9 cellular contexts compared by ENCODE assay signal in genomic region chr2:68762665-68763064, GRCh38. TPM values are rescaled to one million over a fixed set of nuclear protein-coding genes. Genes with fewer than 3 reads are reported as not detected.
DNase-seq lines count a peak whose midpoint lies in the region; ATAC-seq and TF ChIP-seq lines count a peak whose summit lies in the region.
"Had no signal": no experiment of that assay in that cellular context is flagged by ENCODE, and none has a peak within 500 bp of the region (broad histone marks: within the 10 kb centered on the region; RNA-seq: fewer than 3 reads in every experiment).

No MANE protein-coding gene starts in this region.

- peaks cover 79% of the 10 kb centered on the region for H3K4me1 Mint-ChIP-seq in T-helper 17 cell
- peaks cover 66% of the 10 kb centered on the region for H3K4me1 Mint-ChIP-seq in memory B cell

- peak; percentile 20 for DNase-seq in GM06990 (ENCODE audit: extremely low read depth, insufficient read length)
- DNase-seq in T-helper 17 cell = no peak
- peak; percentile 21 to 57 for DNase-seq in memory B cell (ENCODE audit: low spot score in 2 of 2)
- DNase-seq in coronary artery (ENCODE audit: low spot score) = no peak
- no peak for DNase-seq in SKM-1 treated with dmso at 0.1 percent for 144 hours (lab: John Stamatoyannopoulos, UW; ENCODE audit: unreplicated experiment)
- no peak for DNase-seq in body of pancreas
- no peak for DNase-seq in breast epithelium (ENCODE audit: low spot score in 2 of 2)

- TF ChIP-seq POLR2A in body of pancreas (IDR thresholded peaks at IDR 0.05) (no peak), breast epithelium (IDR thresholded peaks at IDR 0.05) (no peak)

- no peaks in the 10 kb centered on the region; the same call in 1 of the 2 replicates for H3K27me3 ChIP-seq in GM06990 (replicated peaks; ENCODE audit: control insufficient read depth, insufficient read depth, low read length)
- no peaks in the 10 kb centered on the region for H3K27me3 ChIP-seq in body of pancreas
- H3K27me3 ChIP-seq in breast epithelium = no peaks in the 10 kb centered on the region
- H3K27me3 ChIP-seq: SJSA1 had no signal

- TF ChIP-seq CTCF in GM06990 (IDR thresholded peaks at IDR 0.05; ENCODE audit: insufficient read depth, low read length, poor library complexity, severe bottlenecking) = no peak
- TF ChIP-seq CTCF in coronary artery (IDR thresholded peaks at IDR 0.05) = no peak
- no peak for TF ChIP-seq CTCF in body of pancreas (IDR thresholded peaks at IDR 0.05)
- no peak for TF ChIP-seq CTCF in breast epithelium (IDR thresholded peaks at IDR 0.05)

- H3K4me3 ChIP-seq in GM06990 (replicated peaks; ENCODE audit: low read depth, low read length) (no peak overlapping the region), coronary artery (no peak overlapping the region), body of pancreas (no peak overlapping the region), breast epithelium (no peak overlapping the region)
- H3K4me3 ChIP-seq: SJSA1 had no signal

- ATAC-seq in GM21825 (IDR thresholded peaks at IDR 0.05; ENCODE audit: unreplicated experiment) (peak; percentile 51), T-helper 17 cell (peak; percentile 45), memory B cell (ENCODE audit: low read depth) (peak; percentile 69), body of pancreas (no peak)

- H3K36me3 Mint-ChIP-seq in T-helper 17 cell (ENCODE audit: low read depth) (peaks cover 6% of the 10 kb centered on the region), memory B cell (peaks cover 8% of the 10 kb centered on the region)

- intact Hi-C loops in body of pancreas (cut with DNase I) (no loop called here), breast epithelium (cut with DNase I; ENCODE audit: low total_unique reads) (no loop called here)

- H3K9me3 ChIP-seq in T-helper 17 cell (ENCODE audit: control insufficient read depth, low read length, poor library complexity, severe bottlenecking) (no peaks in the 10 kb centered on the region), body of pancreas (no peaks in the 10 kb centered on the region), breast epithelium (no peaks in the 10 kb centered on the region)
- H3K9me3 ChIP-seq: SJSA1 had no signal

- H3K27ac Mint-ChIP-seq in T-helper 17 cell = peak overlapping the region; percentile 94
- H3K27ac Mint-ChIP-seq in memory B cell = peak overlapping the region; percentile 92

- peak overlapping the region; percentile 77 for H3K4me3 Mint-ChIP-seq in T-helper 17 cell
- peak overlapping the region; percentile 45 for H3K4me3 Mint-ChIP-seq in memory B cell

- no peaks in the 10 kb centered on the region for H3K36me3 ChIP-seq in GM06990 (ENCODE audit: control insufficient read depth, insufficient read depth, low read length)
- no peaks in the 10 kb centered on the region for H3K36me3 ChIP-seq in body of pancreas (replicated peaks in 1 of 2; ENCODE audit: insufficient read depth in 1 of 2, low read depth in 2 of 2)
- H3K36me3 ChIP-seq in breast epithelium = no peaks in the 10 kb centered on the region
- H3K36me3 ChIP-seq: SJSA1 had no signal

- H3K27ac ChIP-seq in coronary artery = peak overlapping the region in 1 of 2 donors; percentile 1
- peak overlapping the region in 1 of 4 donors; percentile 7 for H3K27ac ChIP-seq in body of pancreas
- no peak overlapping the region for H3K27ac ChIP-seq in breast epithelium
- H3K27ac ChIP-seq: SJSA1 had no signal

- no peaks in the 10 kb centered on the region for H3K9me3 Mint-ChIP-seq in memory B cell

- H3K4me1 ChIP-seq in body of pancreas = peaks cover 11% of the 10 kb centered on the region
- H3K4me1 ChIP-seq in breast epithelium = peaks cover 0 to 4% of the 10 kb centered on the region in 2 donors

- H3K27me3 Mint-ChIP-seq in T-helper 17 cell = no peaks in the 10 kb centered on the region
- no peaks in the 10 kb centered on the region for H3K27me3 Mint-ChIP-seq in memory B cell

RNA-seq across cellular contexts. Expression of gene ARHGAP25, which starts 28.1 kb away (rescaled TPM):
- total RNA-seq in T-helper 17 cell = 10 to 100 TPM; 75.6 to 90.6 TPM
- total RNA-seq in body of pancreas = 1 to 10 TPM; 4.2 to 6.6 TPM
- 10 to 100 TPM in 1 of 3 donors, 1 to 10 TPM in 2; 7.8 to 10.8 (median 9.5) TPM for total RNA-seq in breast epithelium
- total RNA-seq: SJSA1 had no signal

Comparison
In these comparisons a context has a peak if more than half of its experiments do, and no peak if none do; other contexts are left out.
1. DNase-seq: peak in GM06990 (single experiment) and memory B cell (2 of 2); none in T-helper 17 cell (0 of 3), coronary artery (single experiment), SKM-1 treated with dmso at 0.1 percent for 144 hours (single experiment), body of pancreas (0 of 4) and breast epithelium (0 of 2).
2. RNA of gene ARHGAP25, which starts 28.1 kb away (total RNA-seq): 75.6 to 90.6 TPM in T-helper 17 cell; 7.8 to 10.8 TPM in breast epithelium and 4.2 to 6.6 TPM in body of pancreas; every median in the first group is over 4 times any median in the second.